18 cellular contexts compared by ENCODE assay signal in genomic region chr1:238293075-238293474, GRCh38.
DNase-seq lines count a peak whose midpoint lies in the region; ATAC-seq and TF ChIP-seq lines count a peak whose summit lies in the region.
"Had no signal": no experiment of that assay in that cellular context is flagged by ENCODE, and none has a peak within 500 bp of the region (broad histone marks: within the 10 kb centered on the region; RNA-seq: fewer than 3 reads in every experiment).

No MANE protein-coding gene starts in this region.

- H3K9me3 Mint-ChIP-seq in GM23338 (peaks cover 6% of the 10 kb centered on the region; the same call in 1 of the 3 replicates), endodermal cell (peaks cover 13% of the 10 kb centered on the region)

- H3K79me2 ChIP-seq in GM23338 (replicated peaks; ENCODE audit: insufficient read depth) (no peaks in the 10 kb centered on the region), mesendoderm (ENCODE audit: control insufficient read depth, insufficient read depth, low read length) (no peaks in the 10 kb centered on the region)

- H3K27ac ChIP-seq in GM23338 (ENCODE audit: low read depth) = no peak overlapping the region
- no peak overlapping the region for H3K27ac ChIP-seq in endodermal cell (ENCODE audit: low read depth, low read length)
- no peak overlapping the region for H3K27ac ChIP-seq in mesendoderm (ENCODE audit: low read depth, low read length)
- no peak overlapping the region for H3K27ac ChIP-seq in adrenal gland
- H3K27ac ChIP-seq: 22Rv1, BLaER1, C4-2B had no signal

- no peaks in the 10 kb centered on the region for H3K4me1 ChIP-seq in GM23338 (ENCODE audit: insufficient read depth)
- H3K4me1 ChIP-seq in endodermal cell (ENCODE audit: control insufficient read depth, insufficient read depth, low read length) = no peaks in the 10 kb centered on the region
- no peaks in the 10 kb centered on the region for H3K4me1 ChIP-seq in mesendoderm (ENCODE audit: control insufficient read depth, low read depth, low read length)
- no peaks in the 10 kb centered on the region for H3K4me1 ChIP-seq in adrenal gland (replicated peaks in 1 of 2)
- H3K4me1 ChIP-seq: BLaER1 had no signal

- H3K4me3 ChIP-seq in GM23338 = no peak overlapping the region
- H3K4me3 ChIP-seq in endodermal cell (ENCODE audit: low read length) = no peak overlapping the region
- H3K4me3 ChIP-seq in mesendoderm (ENCODE audit: low read length) = no peak overlapping the region
- H3K4me3 ChIP-seq in adrenal gland = no peak overlapping the region
- H3K4me3 ChIP-seq: BLaER1 had no signal

- no peak overlapping the region for H4K8ac ChIP-seq in mesendoderm (ENCODE audit: low read depth, low read length)

- WGBS in endodermal cell (ENCODE audit: insufficient coverage in 1 of 2, insufficient read length in 1 of 2), 2 experiments = 77% methylated on average over 3 of the region's 3 CpGs; no CpG with 5 or more reads in 1 of the 2 experiments
- WGBS in mesendoderm (ENCODE audit: extremely low coverage, insufficient coverage, low lambda C conversion rate) = no CpG with 5 or more reads among the region's 3 CpGs
- WGBS in adrenal gland, 4 donors = 82 to 89% (median 84%) methylated on average over 3 of the region's 3 CpGs

- H2BK5ac ChIP-seq in mesendoderm (ENCODE audit: low read length) = no peak overlapping the region

- H3K27me3 Mint-ChIP-seq in GM23338 (ENCODE audit: insufficient read depth, low read depth, poor library complexity) (no peaks in the 10 kb centered on the region), endodermal cell (ENCODE audit: insufficient read depth) (no peaks in the 10 kb centered on the region)
- H3K27me3 Mint-ChIP-seq: B cell; CD4-positive, CD25-positive, alpha-beta regulatory T cell had no signal

- DNase-seq in GM23338 (ENCODE audit: low spot score) (no peak), endodermal cell (peak; percentile 50), mesendoderm (peak; percentile 63), adrenal gland (no peak), NCI-H187 (lab: John Stamatoyannopoulos, UW) (no peak)
- DNase-seq: CD4-positive, CD25-positive, alpha-beta regulatory T cell; CD8-positive, alpha-beta T cell; DMS 273 treated with DMSO at 0.1 percent for 48 hours; DMS79 treated with DMSO at 0.1 percent for 48 hours; GF-D8; GOT3; H7; HCEC 1CT had no signal

- ATAC-seq in GM23338 (no peak), HG03442 (IDR thresholded peaks at IDR 0.05; ENCODE audit: unreplicated experiment) (no peak)
- ATAC-seq: CD8-positive, alpha-beta T cell had no signal

- TF ChIP-seq POLR2A in adrenal gland (IDR thresholded peaks at IDR 0.05) = no peak

- no peaks in the 10 kb centered on the region for H3F3A ChIP-seq in GM23338 (replicated peaks; ENCODE audit: low read depth)

- H3K36me3 Mint-ChIP-seq in GM23338 (ENCODE audit: low read depth) (peaks cover 4% of the 10 kb centered on the region; the same call in 2 of the 3 replicates), endodermal cell (ENCODE audit: low read depth) (no peaks in the 10 kb centered on the region)
- H3K36me3 Mint-ChIP-seq: CD4-positive, CD25-positive, alpha-beta regulatory T cell; CD8-positive, alpha-beta T cell had no signal

- H2AK5ac ChIP-seq in mesendoderm (ENCODE audit: low read length) = no peak overlapping the region

- H3K27ac Mint-ChIP-seq in GM23338 = no peak overlapping the region; the same call in 1 of the 2 replicates
- H3K27ac Mint-ChIP-seq in endodermal cell = no peak overlapping the region
- H3K27ac Mint-ChIP-seq: B cell; CD4-positive, CD25-positive, alpha-beta regulatory T cell; CD8-positive, alpha-beta T cell had no signal

- no peak overlapping the region for H3K4me2 ChIP-seq in GM23338
- H3K4me2 ChIP-seq in mesendoderm (ENCODE audit: low read length) = no peak overlapping the region
- H3K4me2 ChIP-seq: BLaER1 had no signal

- intact Hi-C loops in adrenal gland (cut with DNase I) = no loop called here

- 0 out of 2 replicates have a peak, but pooled peaks cover 3% of the 10 kb centered on the region for H3K9me2 ChIP-seq in GM23338 (ENCODE audit: insufficient read depth)

- no peaks in the 10 kb centered on the region for H3K36me3 ChIP-seq in GM23338 (ENCODE audit: insufficient read depth)
- H3K36me3 ChIP-seq in endodermal cell (ENCODE audit: control insufficient read depth, insufficient read depth, low read length) = no peaks in the 10 kb centered on the region
- H3K36me3 ChIP-seq in mesendoderm (ENCODE audit: control insufficient read depth, insufficient read depth, low read length) = no peaks in the 10 kb centered on the region
- H3K36me3 ChIP-seq in adrenal gland (replicated peaks in 1 of 2) = no peaks in the 10 kb centered on the region
- H3K36me3 ChIP-seq: BLaER1 had no signal

- no peak overlapping the region for H3K18ac ChIP-seq in mesendoderm (ENCODE audit: low read length)

- H3K9me3 ChIP-seq in endodermal cell (ENCODE audit: control insufficient read depth, low read length) (no peaks in the 10 kb centered on the region), adrenal gland (replicated peaks in 1 of 3) (no peaks in the 10 kb centered on the region)

- no peak overlapping the region for H3K56ac ChIP-seq in mesendoderm (ENCODE audit: low read length)

- no peak overlapping the region for H4K5ac ChIP-seq in mesendoderm (ENCODE audit: low read length)

- no peak overlapping the region for H3K4ac ChIP-seq in mesendoderm (ENCODE audit: low read depth, low read length)

- no peaks in the 10 kb centered on the region for H3K79me1 ChIP-seq in mesendoderm (ENCODE audit: low read length)

- H2BK120ac ChIP-seq in mesendoderm (ENCODE audit: low read depth, low read length) = no peak overlapping the region

- H3K27me3 ChIP-seq in GM23338 (ENCODE audit: insufficient read depth) (no peaks in the 10 kb centered on the region), endodermal cell (ENCODE audit: control insufficient read depth, insufficient read depth, low read length, poor library complexity, severe bottlenecking) (no peaks in the 10 kb centered on the region), mesendoderm (ENCODE audit: insufficient read depth, low read length, poor library complexity) (no peaks in the 10 kb centered on the region), adrenal gland (no peaks in the 10 kb centered on the region)
- H3K27me3 ChIP-seq: BLaER1 had no signal

- H4K20me1 ChIP-seq in GM23338 (replicated peaks; ENCODE audit: insufficient read depth) = no peaks in the 10 kb centered on the region
- H4K20me1 ChIP-seq: BLaER1 had no signal

- no peak overlapping the region for H3K23ac ChIP-seq in mesendoderm (ENCODE audit: low read length)

- TF ChIP-seq CTCF in GM23338 (conservative IDR thresholded peaks at IDR 0.05; ENCODE audit: low read depth in 2 of 2) (no peak), endodermal cell (conservative IDR thresholded peaks at IDR 0.05) (no peak), adrenal gland (IDR thresholded peaks at IDR 0.05) (no peak)

- H3K4me3 Mint-ChIP-seq in GM23338 (no peak overlapping the region), endodermal cell (no peak overlapping the region)
- H3K4me3 Mint-ChIP-seq: B cell; CD4-positive, CD25-positive, alpha-beta regulatory T cell; CD8-positive, alpha-beta T cell had no signal

- H2BK15ac ChIP-seq in mesendoderm (replicated peaks; ENCODE audit: low read depth) = no peak overlapping the region

- H3K9ac ChIP-seq in endodermal cell (ENCODE audit: extremely low read depth, low read length, poor library complexity, severe bottlenecking) (no peak overlapping the region), mesendoderm (ENCODE audit: low read length) (no peak overlapping the region)
- H3K9ac ChIP-seq: BLaER1 had no signal

- H3K4me1 Mint-ChIP-seq in GM23338 (peaks cover 4% of the 10 kb centered on the region; the same call in 1 of the 3 replicates), endodermal cell (no peaks in the 10 kb centered on the region)
- H3K4me1 Mint-ChIP-seq: B cell; CD4-positive, CD25-positive, alpha-beta regulatory T cell had no signal

- H2AFZ ChIP-seq in GM23338 = peak overlapping the region; percentile 88; the same call in 1 of the 2 replicates

Comparison
In these comparisons a context has a peak if more than half of its experiments do, and no peak if none do; other contexts are left out.
1. DNase-seq: peak in endodermal cell (single experiment) and mesendoderm (single experiment); none in GM23338 (single experiment), adrenal gland (0 of 7) and NCI-H187 (0 of 2).